ENCODE assay signal across 8 cellular contexts in genomic region chr1:37859507-37860345, GRCh38. TPM values are rescaled to one million over a fixed set of nuclear protein-coding genes. Genes with fewer than 3 reads are reported as not detected.
DNase-seq lines count a peak whose midpoint lies in the region; ATAC-seq lines count a peak whose summit lies in the region.

MTF1 (minus strand) TSS chr1:37859592; CDS start chr1:37857658, 1,934 bp downstream.

- DNase-seq in DMS153 (lab: John Stamatoyannopoulos, UW) (peak; percentile 97), OCI-M1 (lab: John Stamatoyannopoulos, UW) (peak; percentile 98), activated T-cell treated with anti-CD3 and anti-CD28 coated beads for 24 hours (ENCODE audit: low read depth) (peak; percentile 97), epithelial cell of prostate (ENCODE audit: low read depth, low spot score) (peak; percentile 90), mucosa of gallbladder (ENCODE audit: low spot score) (peak; percentile 96)
- peak; percentile 91 to 95 for DNase-seq in stimulated activated CD8-positive, alpha-beta memory T cell treated with anti-CD3 and anti-CD28 coated beads, Interleukin-4, amount 100 ng/mL, for 4 hours (ENCODE audit: low read depth in 2 of 2, low spot score in 1 of 2)

- peak within 1 kb of the TSS; percentile 94 for H3K27ac ChIP-seq in epithelial cell of prostate

- peak within 1 kb of the TSS; percentile 81 to 100 (median 98) for H3K4me3 Mint-ChIP-seq in IgD-negative memory B cell

- H3K27me3 Mint-ChIP-seq in IgD-negative memory B cell = no peaks in the 10 kb centered on the region

- no peaks in the 10 kb centered on the region for H3K9me3 Mint-ChIP-seq in IgD-negative memory B cell

- peaks cover 1% of the 10 kb centered on the region for H3K36me3 Mint-ChIP-seq in IgD-negative memory B cell

- peak within 1 kb of the TSS; percentile 85 to 97 (median 88) for H3K27ac Mint-ChIP-seq in IgD-negative memory B cell

- peaks cover 10 to 25% (median 12%) of the 10 kb centered on the region in 3 donors for H3K4me1 Mint-ChIP-seq in IgD-negative memory B cell

- peak; percentile 91 for ATAC-seq in GM21528 (IDR thresholded peaks at IDR 0.05; ENCODE audit: low FRiP score, unreplicated experiment)

RNA-seq across cellular contexts. Expression of gene MTF1, which starts in this region (rescaled TPM):
- polyA plus RNA-seq in IgD-negative memory B cell = 23.6 TPM
- total RNA-seq in mucosa of gallbladder = 18.6 TPM

Comparison
In these comparisons a context has a peak if more than half of its experiments do, and no peak if none do; other contexts are left out.
1. Peak in every context shown above with its lines: DNase-seq, ATAC-seq and H3K27ac ChIP-seq.